In the genomic region with DNA sequence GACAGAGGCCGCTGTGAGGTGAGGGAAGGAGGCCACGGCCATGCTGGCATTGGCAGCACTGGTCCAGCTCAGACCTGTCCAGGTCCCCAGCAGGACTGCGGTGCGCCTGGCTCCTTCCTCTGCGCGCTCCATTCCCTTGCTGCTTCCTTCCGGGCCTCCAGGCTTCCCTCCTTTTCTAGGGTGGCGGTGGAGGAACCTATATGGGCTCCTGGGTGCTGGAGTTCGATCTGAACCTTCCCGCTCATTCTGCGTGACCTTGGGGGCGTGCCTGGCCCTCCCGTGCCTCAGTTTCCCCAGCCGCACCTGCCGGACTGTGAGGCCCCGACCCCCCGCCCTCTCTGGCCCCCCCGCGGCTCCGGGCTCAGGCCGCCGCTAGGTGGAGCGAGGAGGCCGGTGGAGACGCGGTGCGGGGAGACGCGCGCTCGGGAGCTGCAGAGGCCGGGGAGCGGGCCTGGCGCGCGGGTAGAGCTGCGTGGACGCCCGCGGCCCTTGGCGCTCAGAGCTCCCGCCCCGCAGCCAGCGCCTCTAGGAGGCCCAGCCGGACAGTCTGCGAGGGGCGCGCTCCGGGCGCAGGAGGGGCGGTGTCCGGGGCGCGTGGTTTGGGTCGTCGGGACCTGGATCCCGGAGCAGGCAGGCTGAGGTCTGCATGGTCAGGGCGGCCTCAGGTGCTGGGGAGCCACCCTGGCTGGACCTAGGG, we compare ENCODE assay signal across 10 cellular contexts. TPM values are rescaled to one million over a fixed set of nuclear protein-coding genes. Genes with fewer than 3 reads are reported as not detected.
DNase-seq lines count a peak whose midpoint lies in the region; ATAC-seq and TF ChIP-seq lines count a peak whose summit lies in the region.
"Had no signal": no experiment of that assay in that cellular context is flagged by ENCODE, and none has a peak within 500 bp of the region (broad histone marks: within the 10 kb centered on the region; RNA-seq: fewer than 3 reads in every experiment).

No MANE protein-coding gene starts in this region.

- no peaks in the 10 kb centered on the region for H3K4me1 ChIP-seq in CD8-positive, alpha-beta T cell (ENCODE audit: insufficient read depth, low read length)
- H3K4me1 ChIP-seq in transverse colon: peaks cover 0 to 27% (median 14%) of the 10 kb centered on the region in 4 donors

- TF ChIP-seq POLR2A in erythroblast (IDR thresholded peaks at IDR 0.05; ENCODE audit: low read length): no peak
- TF ChIP-seq POLR2A in transverse colon (IDR thresholded peaks at IDR 0.05): no peak

- H3K4me1 Mint-ChIP-seq in CD8-positive, alpha-beta T cell (ENCODE audit: low read depth): peaks cover 1% of the 10 kb centered on the region
- no peaks in the 10 kb centered on the region for H3K4me1 Mint-ChIP-seq in WTC11

- H3K9me3 Mint-ChIP-seq in CD8-positive, alpha-beta T cell: no peaks in the 10 kb centered on the region
- no peaks in the 10 kb centered on the region for H3K9me3 Mint-ChIP-seq in WTC11

- no peak for ATAC-seq in CD8-positive, alpha-beta T cell
- ATAC-seq in WTC11: peak; percentile 66
- no peak for ATAC-seq in GM21723 (IDR thresholded peaks at IDR 0.05; ENCODE audit: unreplicated experiment)

- no peak for TF ChIP-seq EP300 in transverse colon (IDR thresholded peaks at IDR 0.05; ENCODE audit: low read depth)

- no peak for TF ChIP-seq CTCF in CD8-positive, alpha-beta T cell (IDR thresholded peaks at IDR 0.05)
- TF ChIP-seq CTCF in WTC11 (IDR thresholded peaks at IDR 0.05): peak; percentile 32; the same call in 1 of the 2 replicates
- peak; percentile 64 to 83 (median 65) for TF ChIP-seq CTCF in transverse colon (IDR thresholded peaks at IDR 0.05)

- H3K27ac Mint-ChIP-seq in CD8-positive, alpha-beta T cell: no peak overlapping the region
- H3K27ac Mint-ChIP-seq in WTC11: no peak overlapping the region

- peak in 5 of 7 experiments; percentile 12 to 58 (median 31) for DNase-seq in CD8-positive, alpha-beta T cell
- peak; percentile 54 for DNase-seq in HT-29 (ENCODE audit: low spot score)
- peak; percentile 66 for DNase-seq in WTC11 (ENCODE audit: low spot score)
- peak; percentile 49 to 56 for DNase-seq in erythroblast (lab: John Stamatoyannopoulos, UW)
- DNase-seq in middle frontal gyrus (ENCODE audit: extremely low spot score, low spot score): peak; percentile 27
- peak; percentile 64 for DNase-seq in transverse colon
- DNase-seq in stimulated activated naive CD4-positive, alpha-beta T cell treated with Interleukin-2 at 50 U/mL for 16 hours (lab: John Stamatoyannopoulos, UW): no peak

- no peak overlapping the region for H3K27ac ChIP-seq in CD8-positive, alpha-beta T cell (ENCODE audit: low read depth, low read length)
- peak overlapping the region in 1 of 4 donors; percentile 4 for H3K27ac ChIP-seq in transverse colon
- H3K27ac ChIP-seq: skin epidermis had no signal

- intact Hi-C loops in CD8-positive, alpha-beta T cell (cut with DNase I, micrococcal nuclease): no loop called here
- intact Hi-C loops in transverse colon (cut with DNase I; ENCODE audit: low total_unique reads): loop anchor here (1.0 kb wide), 1 partner anchor 42 kb away; no protein-coding TSS in a partner anchor

- POLR2A ChIA-PET in CD8-positive, alpha-beta T cell (lab: Charles Lee): interaction anchor here (0.5 kb wide), 1 partner anchor 1974 kb away, joined by 3 read pairs; no protein-coding TSS in a partner anchor
- POLR2A ChIA-PET in WTC11 (lab: Charles Lee): no interaction called here

- CTCF ChIA-PET in CD8-positive, alpha-beta T cell (lab: Charles Lee): interaction anchor here (0.5 to 3.5 kb wide), 4 partner anchors 12 to 72 kb away, joined by 4 to 21 read pairs (median 4); no protein-coding TSS in a partner anchor
- CTCF ChIA-PET in WTC11 (lab: Charles Lee): interaction anchor here (0.5 to 1.7 kb wide), 37 partner anchors 8 to 478 kb away, joined by 3 to 12 read pairs (median 4); a partner anchor contains a TSS

- WGBS in transverse colon (ENCODE audit: low coverage in 1 of 2), 2 donors: 11% methylated on average over 36 of the region's 58 CpGs; no CpG with 5 or more reads in 1 of the 2 donors

- no peaks in the 10 kb centered on the region for H3K9me3 ChIP-seq in CD8-positive, alpha-beta T cell (ENCODE audit: low read length)
- H3K9me3 ChIP-seq in transverse colon: no peaks in the 10 kb centered on the region

- H3K4me3 Mint-ChIP-seq in CD8-positive, alpha-beta T cell: no peak overlapping the region
- no peak overlapping the region for H3K4me3 Mint-ChIP-seq in WTC11

- H3K4me3 ChIP-seq in CD8-positive, alpha-beta T cell (ENCODE audit: low read depth, low read length): no peak overlapping the region
- peak overlapping the region in 3 of 4 donors; percentile 1 to 41 (median 31) for H3K4me3 ChIP-seq in transverse colon

- in situ Hi-C loops in transverse colon (cut with MboI; ENCODE audit: low pct_ligation_motif_present in 1 of 4, low pct_unique_long_range_greater_than_20kb in 1 of 4, low sequenced_read_pairs in 3 of 4): no loop called here

- H3K36me3 ChIP-seq in CD8-positive, alpha-beta T cell (ENCODE audit: insufficient read depth, low read length): no peaks in the 10 kb centered on the region
- no peaks in the 10 kb centered on the region for H3K36me3 ChIP-seq in transverse colon

- no peaks in the 10 kb centered on the region for H3K36me3 Mint-ChIP-seq in CD8-positive, alpha-beta T cell
- no peaks in the 10 kb centered on the region for H3K36me3 Mint-ChIP-seq in WTC11

- H3K27me3 Mint-ChIP-seq in CD8-positive, alpha-beta T cell (ENCODE audit: low read depth): peaks cover 22% of the 10 kb centered on the region
- peaks cover 22% of the 10 kb centered on the region for H3K27me3 Mint-ChIP-seq in WTC11 (ENCODE audit: low read depth)

- peaks cover 9% of the 10 kb centered on the region for H3K27me3 ChIP-seq in CD8-positive, alpha-beta T cell (ENCODE audit: insufficient read depth, low read length)
- H3K27me3 ChIP-seq in transverse colon: peaks cover 84% of the 10 kb centered on the region

TF ChIP-seq in WTC11, 78 proteins besides CTCF, POLR2A, EP300 and RAD21 (continues in another document):
- TF ChIP-seq TP53 (CRISPR knock-in tag; IDR thresholded peaks at IDR 0.05) (peak; percentile 82), SP1 (CRISPR knock-in tag; conservative IDR thresholded peaks at IDR 0.05) (peak; percentile 24; the same call in 1 of the 2 replicates), KAT7 (CRISPR knock-in tag; IDR thresholded peaks at IDR 0.05; ENCODE audit: borderline replicate concordance) (no peak), CREM (CRISPR knock-in tag; IDR thresholded peaks at IDR 0.05) (no peak), TEAD4 (CRISPR knock-in tag; IDR thresholded peaks at IDR 0.05) (no peak), FOXK1 (CRISPR knock-in tag; IDR thresholded peaks at IDR 0.05) (0 out of 2 replicates have a peak, but pooled peaks have one; percentile 32), NR2C2 (CRISPR knock-in tag; IDR thresholded peaks at IDR 0.05) (no peak), NR3C1 (CRISPR knock-in tag; conservative IDR thresholded peaks at IDR 0.05; ENCODE audit: low read depth) (no peak)
- TF ChIP-seq, protein P1, sequence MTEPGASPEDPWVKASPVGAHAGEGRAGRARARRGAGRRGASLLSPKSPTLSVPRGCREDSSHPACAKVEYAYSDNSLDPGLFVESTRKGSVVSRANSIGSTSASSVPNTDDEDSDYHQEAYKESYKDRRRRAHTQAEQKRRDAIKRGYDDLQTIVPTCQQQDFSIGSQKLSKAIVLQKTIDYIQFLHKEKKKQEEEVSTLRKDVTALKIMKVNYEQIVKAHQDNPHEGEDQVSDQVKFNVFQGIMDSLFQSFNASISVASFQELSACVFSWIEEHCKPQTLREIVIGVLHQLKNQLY (CRISPR knock-in tag; IDR thresholded peaks at IDR 0.05): 0 out of 2 replicates have a peak, but pooled peaks have one; percentile 48
- TF ChIP-seq, protein P2, sequence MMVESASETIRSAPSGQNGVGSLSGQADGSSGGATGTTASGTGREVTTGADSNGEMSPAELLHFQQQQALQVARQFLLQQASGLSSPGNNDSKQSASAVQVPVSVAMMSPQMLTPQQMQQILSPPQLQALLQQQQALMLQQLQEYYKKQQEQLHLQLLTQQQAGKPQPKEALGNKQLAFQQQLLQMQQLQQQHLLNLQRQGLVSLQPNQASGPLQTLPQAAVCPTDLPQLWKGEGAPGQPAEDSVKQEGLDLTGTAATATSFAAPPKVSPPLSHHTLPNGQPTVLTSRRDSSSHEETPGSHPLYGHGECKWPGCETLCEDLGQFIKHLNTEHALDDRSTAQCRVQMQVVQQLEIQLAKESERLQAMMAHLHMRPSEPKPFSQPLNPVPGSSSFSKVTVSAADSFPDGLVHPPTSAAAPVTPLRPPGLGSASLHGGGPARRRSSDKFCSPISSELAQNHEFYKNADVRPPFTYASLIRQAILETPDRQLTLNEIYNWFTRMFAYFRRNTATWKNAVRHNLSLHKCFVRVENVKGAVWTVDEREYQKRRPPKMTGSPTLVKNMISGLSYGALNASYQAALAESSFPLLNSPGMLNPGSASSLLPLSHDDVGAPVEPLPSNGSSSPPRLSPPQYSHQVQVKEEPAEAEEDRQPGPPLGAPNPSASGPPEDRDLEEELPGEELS (CRISPR knock-in tag; IDR thresholded peaks at IDR 0.05): 0 out of 2 replicates have a peak, but pooled peaks have one; percentile 44
- TF ChIP-seq, protein P3, sequence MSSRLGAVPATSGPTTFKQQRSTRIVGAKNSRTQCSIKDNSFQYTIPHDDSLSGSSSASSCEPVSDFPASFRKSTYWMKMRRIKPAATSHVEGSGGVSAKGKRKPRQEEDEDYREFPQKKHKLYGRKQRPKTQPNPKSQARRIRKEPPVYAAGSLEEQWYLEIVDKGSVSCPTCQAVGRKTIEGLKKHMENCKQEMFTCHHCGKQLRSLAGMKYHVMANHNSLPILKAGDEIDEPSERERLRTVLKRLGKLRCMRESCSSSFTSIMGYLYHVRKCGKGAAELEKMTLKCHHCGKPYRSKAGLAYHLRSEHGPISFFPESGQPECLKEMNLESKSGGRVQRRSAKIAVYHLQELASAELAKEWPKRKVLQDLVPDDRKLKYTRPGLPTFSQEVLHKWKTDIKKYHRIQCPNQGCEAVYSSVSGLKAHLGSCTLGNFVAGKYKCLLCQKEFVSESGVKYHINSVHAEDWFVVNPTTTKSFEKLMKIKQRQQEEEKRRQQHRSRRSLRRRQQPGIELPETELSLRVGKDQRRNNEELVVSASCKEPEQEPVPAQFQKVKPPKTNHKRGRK (CRISPR knock-in tag; IDR thresholded peaks at IDR 0.05; ENCODE audit: borderline replicate concordance): no peak

RNA-seq across cellular contexts. Expression of a gene that starts 29.9 kb away (rescaled TPM):
- not detected for total RNA-seq in CD8-positive, alpha-beta T cell
- 43.6 and 48.5 TPM in 2 replicates for total RNA-seq in HT-29 (2014; rRNA removed; shearing (Covaris generic))
- total RNA-seq in WTC11 (2021) (11.4 to 14.2 TPM (median 12.6 TPM) in 3 replicates), transverse colon (100 to 1,000 TPM in 1 of 4 donors, 10 to 100 TPM in 3; 30.5 to 112 (median 40.6) TPM)
- total RNA-seq: LHCN-M2 had no signal

RNA-seq across cellular contexts. Expression of a gene that starts 40.3 kb away (rescaled TPM):
- total RNA-seq in CD8-positive, alpha-beta T cell: 10 to 100 TPM; 36.2 to 37.4 TPM
- 156 and 183 TPM in 2 replicates for total RNA-seq in HT-29 (2014; rRNA removed; shearing (Covaris generic))
- total RNA-seq in WTC11 (2021) (59.4 to 65.9 TPM (median 65.7 TPM) in 3 replicates), transverse colon (100 to 1,000 TPM in 2 of 4 donors, 10 to 100 TPM in 2; 72.5 to 116 (median 99.0) TPM)

RNA-seq across cellular contexts. Expression of a gene that starts 46.5 kb away (rescaled TPM):
- 100 to 1,000 TPM; 689 to 695 TPM for total RNA-seq in CD8-positive, alpha-beta T cell
- total RNA-seq in HT-29 (2014; rRNA removed; shearing (Covaris generic)): 72.3 and 72.7 TPM in 2 replicates
- 256 to 298 TPM (median 256 TPM) in 3 replicates for total RNA-seq in WTC11 (2021)
- total RNA-seq in transverse colon: 100 to 1,000 TPM; 431 to 488 (median 460) TPM

Comparison
In these comparisons a context has a peak if more than half of its experiments do, and no peak if none do; other contexts are left out.
1. RNA of a gene that starts 29.9 kb away (total RNA-seq): 43.6 to 48.5 TPM in HT-29, 30.5 to 112 TPM in transverse colon and 11.4 to 14.2 TPM in WTC11; not detected in CD8-positive, alpha-beta T cell; every median in the first group is over 10 times any median in the second.